In genomic region chr1:54324031-54324654, GRCh38 we compare ENCODE assay signal across 1 cellular context.
TF ChIP-seq lines count a peak whose summit lies in the region.

No MANE protein-coding gene starts in this region.

TF ChIP-seq in GM23338, 12 proteins besides CTCF, POLR2A, EP300 and RAD21 (continued from another document):
- no peak for TF ChIP-seq ZNF462 (CRISPR knock-in tag; IDR thresholded peaks at IDR 0.05)
TF ChIP-seq in GM23338: peak in this region for 0.
